ENCODE assay signal across 16 cellular contexts in genomic region chr10:126240483-126240882, GRCh38.
A peak's percentile ranks its signal among the peaks of the same experiment; 100 is the strongest.
DNase-seq lines count a peak whose midpoint lies in the region; ATAC-seq lines count a peak whose summit lies in the region.
"Had no signal": no experiment of that assay in that cellular context is flagged by ENCODE, and none has a peak within 500 bp of the region (broad histone marks: within the 10 kb centered on the region; RNA-seq: fewer than 3 reads in every experiment).

No MANE protein-coding gene starts in this region.

- H3K9me3 Mint-ChIP-seq in activated T-cell treated with anti-CD3 and anti-CD28 coated beads, Interleukin-2, amount 50 U/mL, for 4 hours: peaks cover 12% of the 10 kb centered on the region

- no peak overlapping the region for H3K4me3 Mint-ChIP-seq in activated T-cell treated with anti-CD3 and anti-CD28 coated beads, Interleukin-2, amount 50 U/mL, for 4 hours
- H3K4me3 Mint-ChIP-seq: stimulated activated naive B cell treated with anti-CD40 and anti-IgM and Interleukin-4, amounts not matched to agents 10 μg/mL and 1 μg/mL and 100 μg/mL, for 72 hours had no signal

- peak; percentile 84 for DNase-seq in DMS53 (lab: John Stamatoyannopoulos, UW)
- peak; percentile 37 for DNase-seq in NCI-H345 treated with DMSO at 0.1 percent for 48 hours (lab: John Stamatoyannopoulos, UW; ENCODE audit: unreplicated experiment)
- peak; percentile 32 for DNase-seq in epidermal melanocyte (ENCODE audit: insufficient read length, low spot score)
- DNase-seq in occipital lobe (lab: John Stamatoyannopoulos, UW): peak; percentile 27
- no peak for DNase-seq in activated T-cell treated with anti-CD3 and anti-CD28 coated beads, Interleukin-2, amount 50 U/mL, for 4 hours
- DNase-seq: activated T-cell treated with anti-CD3 and anti-CD28 coated beads, Interleukin-2, amount 50 U/mL, for 1 hour; AML-193; amniotic stem cell; heart left ventricle; NCI-H1436; pancreas; stimulated activated naive B cell treated with anti-CD40 and anti-IgM and Interleukin-4, amounts not matched to agents 10 μg/mL and 1 μg/mL and 100 μg/mL, for 72 hours had no signal

- H3K27me3 Mint-ChIP-seq in activated T-cell treated with anti-CD3 and anti-CD28 coated beads, Interleukin-2, amount 50 U/mL, for 4 hours (ENCODE audit: low read depth): peaks cover 2% of the 10 kb centered on the region

- no peaks in the 10 kb centered on the region for H3K4me1 Mint-ChIP-seq in activated T-cell treated with anti-CD3 and anti-CD28 coated beads, Interleukin-2, amount 50 U/mL, for 4 hours (ENCODE audit: low read depth)
- H3K4me1 Mint-ChIP-seq: stimulated activated naive B cell treated with anti-CD40 and anti-IgM and Interleukin-4, amounts not matched to agents 10 μg/mL and 1 μg/mL and 100 μg/mL, for 72 hours had no signal

- ATAC-seq in HG02642 (IDR thresholded peaks at IDR 0.05; ENCODE audit: poor library complexity, unreplicated experiment) (no peak), HG03469 (IDR thresholded peaks at IDR 0.05; ENCODE audit: unreplicated experiment) (no peak), GM21786 (IDR thresholded peaks at IDR 0.05; ENCODE audit: unreplicated experiment) (no peak)
- no peak for ATAC-seq in activated T-cell treated with anti-CD3 and anti-CD28 coated beads, Interleukin-2, amount 50 U/mL, for 4 hours
- ATAC-seq: pancreas; SK-N-SH treated with all-trans-retinoic acid at 6 μM for 48 hours; stimulated activated naive B cell treated with anti-CD40 and anti-IgM and Interleukin-4, amounts not matched to agents 10 μg/mL and 1 μg/mL and 100 μg/mL, for 72 hours had no signal

- H3K36me3 Mint-ChIP-seq in activated T-cell treated with anti-CD3 and anti-CD28 coated beads, Interleukin-2, amount 50 U/mL, for 4 hours (ENCODE audit: insufficient read depth): no peaks in the 10 kb centered on the region
- H3K36me3 Mint-ChIP-seq: stimulated activated naive B cell treated with anti-CD40 and anti-IgM and Interleukin-4, amounts not matched to agents 10 μg/mL and 1 μg/mL and 100 μg/mL, for 72 hours had no signal
